Comparison of ENCODE assay signal across 8 cellular contexts in the genomic region with DNA sequence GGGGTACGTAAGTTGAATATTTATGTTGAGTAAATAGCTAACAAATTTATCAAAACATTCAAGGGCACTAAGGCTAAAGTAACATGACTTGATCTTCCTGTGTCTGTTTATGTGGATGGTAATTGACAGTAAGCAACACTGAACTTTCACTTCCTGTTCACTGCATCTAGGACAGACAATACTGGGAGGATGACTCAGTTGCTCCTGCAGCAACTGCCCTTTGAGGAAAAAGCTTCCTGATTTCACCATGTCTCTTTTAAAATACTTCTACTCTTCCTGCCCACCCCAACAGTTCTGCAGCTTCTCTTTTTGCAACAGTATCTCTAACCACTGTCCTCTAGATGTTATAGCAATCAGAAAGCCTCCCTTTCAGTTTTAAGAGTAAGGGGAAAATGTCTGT.
A peak's percentile ranks its signal among the peaks of the same experiment; 100 is the strongest.
DNase-seq lines count a peak whose midpoint lies in the region; ATAC-seq, FAIRE-seq and TF ChIP-seq lines count a peak whose summit lies in the region.

No MANE protein-coding gene starts in this region.

- H3K4me3 Mint-ChIP-seq in activated CD4-positive, alpha-beta T cell treated with anti-CD3 and anti-CD28 coated beads for 36 hours = no peak overlapping the region

- no peaks in the 10 kb centered on the region for H3K9me2 ChIP-seq in PC-9 (ENCODE audit: insufficient read depth)

- no peaks in the 10 kb centered on the region for H3K9me1 ChIP-seq in keratinocyte (ENCODE audit: control insufficient read depth, extremely low read depth, insufficient read depth, low read length)

- peaks cover 4% of the 10 kb centered on the region for H3K4me1 Mint-ChIP-seq in activated CD4-positive, alpha-beta T cell treated with anti-CD3 and anti-CD28 coated beads for 36 hours

- intact Hi-C loops in PC-9 (cut with micrococcal nuclease; ENCODE audit: unreplicated experiment) = no loop called here
- intact Hi-C loops in activated CD4-positive, alpha-beta T cell treated with anti-CD3 and anti-CD28 coated beads for 36 hours (cut with DNase I, micrococcal nuclease) = no loop called here

- no peak for TF ChIP-seq CTCF in keratinocyte (optimal IDR thresholded peaks at IDR 0.05 in 1 of 3, IDR thresholded peaks at IDR 0.05 in 1 of 3, conservative IDR thresholded peaks at IDR 0.05 in 1 of 3; ENCODE audit: extremely low read depth in 1 of 3, insufficient read depth in 2 of 3, low read length in 3 of 3)
- TF ChIP-seq CTCF in PC-9 (conservative IDR thresholded peaks at IDR 0.05) = no peak

- CTCF ChIA-PET in PC-9 (lab: Charles Lee) = no interaction called here
- CTCF ChIA-PET in activated CD4-positive, alpha-beta T cell treated with anti-CD3 and anti-CD28 coated beads for 36 hours (lab: Charles Lee) = no interaction called here

- DNase-seq in SJSA1 (ENCODE audit: low read depth in 1 of 2, low spot score in 2 of 2) = peak in 1 of 2 experiments; percentile 54
- no peak for DNase-seq in keratinocyte (ENCODE audit: low read depth, low spot score)
- no peak for DNase-seq in MG63
- DNase-seq in PC-9 = no peak
- no peak for DNase-seq in activated CD4-positive, alpha-beta T cell treated with anti-CD3 and anti-CD28 coated beads for 36 hours

- H4K20me1 ChIP-seq in keratinocyte (ENCODE audit: control insufficient read depth, extremely low read depth, insufficient read depth, low read length) (no peaks in the 10 kb centered on the region), PC-9 (ENCODE audit: insufficient read depth) (no peaks in the 10 kb centered on the region)

- FAIRE-seq in keratinocyte (lab: Jason Lieb, UNC) = peak; percentile 80

- BruUV-seq in PC-9 (replicated peaks; lab: Mats Ljungman, UMichigan) = no TSS peak

- H3K9me3 Mint-ChIP-seq in activated CD4-positive, alpha-beta T cell treated with anti-CD3 and anti-CD28 coated beads for 36 hours (ENCODE audit: low read depth) = peaks cover 8% of the 10 kb centered on the region

- H3K4me2 ChIP-seq in keratinocyte (ENCODE audit: control insufficient read depth, extremely low read depth, insufficient read depth, low read depth, low read length) (no peak overlapping the region), PC-9 (no peak overlapping the region)

- H3K36me3 ChIP-seq in SJSA1 = no peaks in the 10 kb centered on the region
- no peaks in the 10 kb centered on the region for H3K36me3 ChIP-seq in keratinocyte (ENCODE audit: control insufficient read depth in 2 of 2, extremely low read depth in 1 of 2, insufficient read depth in 2 of 2, low read length in 2 of 2)
- H3K36me3 ChIP-seq in MG63 = no peaks in the 10 kb centered on the region
- H3K36me3 ChIP-seq in PC-9 (ENCODE audit: low read depth) = no peaks in the 10 kb centered on the region

- H3F3A ChIP-seq in PC-9 (ENCODE audit: insufficient read depth, low read depth) = no peaks in the 10 kb centered on the region

- no peaks in the 10 kb centered on the region for H3K27me3 Mint-ChIP-seq in activated CD4-positive, alpha-beta T cell treated with anti-CD3 and anti-CD28 coated beads for 36 hours

- H3K79me2 ChIP-seq in keratinocyte (ENCODE audit: control insufficient read depth, insufficient read depth, low read length) = no peaks in the 10 kb centered on the region
- H3K79me2 ChIP-seq in PC-9 (ENCODE audit: low read depth) = no peaks in the 10 kb centered on the region

- no peak overlapping the region for H3K9ac ChIP-seq in keratinocyte (ENCODE audit: control insufficient read depth, extremely low read depth, insufficient read depth, low read length)

- H3K9me3 ChIP-seq in SJSA1 (replicated peaks) (no peaks in the 10 kb centered on the region), keratinocyte (ENCODE audit: control insufficient read depth, low read depth, low read length) (no peaks in the 10 kb centered on the region), MG63 (no peaks in the 10 kb centered on the region), PC-9 (ENCODE audit: insufficient read depth, low read depth) (no peaks in the 10 kb centered on the region; the same call in 1 of the 2 replicates)

- H3K27ac Mint-ChIP-seq in activated CD4-positive, alpha-beta T cell treated with anti-CD3 and anti-CD28 coated beads for 36 hours = no peak overlapping the region

- H3K4me1 ChIP-seq in SJSA1 (replicated peaks) (peaks cover 11% of the 10 kb centered on the region), keratinocyte (ENCODE audit: control insufficient read depth, extremely low read depth, insufficient read depth, low read length) (no peaks in the 10 kb centered on the region), PC-9 (replicated peaks; ENCODE audit: insufficient read depth) (no peaks in the 10 kb centered on the region)

- dilution Hi-C loops in keratinocyte (cut with MboI; ENCODE audit: extremely low pct_ligation_motif_present, low sequenced_read_pairs) = no loop called here

- POLR2A ChIA-PET in PC-9 (lab: Charles Lee; ENCODE audit: unreplicated experiment) = no interaction called here
- POLR2A ChIA-PET in activated CD4-positive, alpha-beta T cell treated with anti-CD3 and anti-CD28 coated beads for 36 hours (lab: Charles Lee) = no interaction called here

- H2AFZ ChIP-seq in keratinocyte (ENCODE audit: control insufficient read depth, low read length) (peak overlapping the region; percentile 40), PC-9 (no peak overlapping the region)

- peak; percentile 65 for ATAC-seq in GM18511 (IDR thresholded peaks at IDR 0.05; ENCODE audit: unreplicated experiment)
- peak; percentile 69 for ATAC-seq in HG03045 (IDR thresholded peaks at IDR 0.05; ENCODE audit: unreplicated experiment)
- no peak for ATAC-seq in activated CD4-positive, alpha-beta T cell treated with anti-CD3 and anti-CD28 coated beads for 36 hours
- ATAC-seq in GM19452 (IDR thresholded peaks at IDR 0.05; ENCODE audit: unreplicated experiment) = no peak

- no peaks in the 10 kb centered on the region for H3K36me3 Mint-ChIP-seq in activated CD4-positive, alpha-beta T cell treated with anti-CD3 and anti-CD28 coated beads for 36 hours (ENCODE audit: low read depth)

- H3K27me3 ChIP-seq in SJSA1 (replicated peaks) = no peaks in the 10 kb centered on the region
- H3K27me3 ChIP-seq in keratinocyte (ENCODE audit: control insufficient read depth, extremely low read depth, insufficient read depth, low read length) = no peaks in the 10 kb centered on the region
- no peaks in the 10 kb centered on the region for H3K27me3 ChIP-seq in MG63
- H3K27me3 ChIP-seq in PC-9 (ENCODE audit: insufficient read depth, low read depth) = no peaks in the 10 kb centered on the region

- no peak overlapping the region for H3K4me3 ChIP-seq in SJSA1
- no peak overlapping the region for H3K4me3 ChIP-seq in keratinocyte (ENCODE audit: control insufficient read depth in 2 of 3, extremely low read depth in 1 of 3, insufficient read depth in 2 of 3, low read depth in 1 of 3, low read length in 3 of 3)
- H3K4me3 ChIP-seq in MG63 = no peak overlapping the region
- no peak overlapping the region for H3K4me3 ChIP-seq in PC-9

- peak overlapping the region; percentile 57 for H3K27ac ChIP-seq in SJSA1
- no peak overlapping the region for H3K27ac ChIP-seq in keratinocyte (ENCODE audit: control insufficient read depth, insufficient read depth, low read length)
- no peak overlapping the region for H3K27ac ChIP-seq in PC-9

Comparison
In these comparisons a context has a peak if more than half of its experiments do, and no peak if none do; other contexts are left out.
1. ATAC-seq: peak in GM18511 (single experiment) and HG03045 (single experiment); none in activated CD4-positive, alpha-beta T cell treated with anti-CD3 and anti-CD28 coated beads for 36 hours (single experiment) and GM19452 (single experiment).